In genomic region chr14:25828562-25828961, GRCh38 we compare ENCODE assay signal across 24 cellular contexts.
"Had no signal": no experiment of that assay in that cellular context is flagged by ENCODE, and none has a peak within 500 bp of the region (broad histone marks: within the 10 kb centered on the region; RNA-seq: fewer than 3 reads in every experiment).

No MANE protein-coding gene starts in this region.

- H3K9me3 ChIP-seq: colonic mucosa, esophagus muscularis mucosa, esophagus squamous epithelium, gastrocnemius medialis, gastroesophageal sphincter, heart left ventricle, heart right ventricle had no signal

- H3K36me3 ChIP-seq: colonic mucosa, esophagus muscularis mucosa, esophagus squamous epithelium, gastrocnemius medialis, gastroesophageal sphincter, heart left ventricle, heart right ventricle had no signal

- H3K4me3 ChIP-seq: colonic mucosa, coronary artery, dorsolateral prefrontal cortex, esophagus muscularis mucosa, esophagus squamous epithelium, gastrocnemius medialis, gastroesophageal sphincter, heart left ventricle, heart right ventricle had no signal

- DNase-seq: colonic mucosa; cortex of kidney; dermis blood vessel endothelial cell; dorsolateral prefrontal cortex; effector CD4-positive, alpha-beta T cell; effector CD8-positive, alpha-beta T cell; effector memory CD4-positive, alpha-beta T cell; effector memory CD8-positive, alpha-beta T cell; endodermal cell; erythroblast; esophagus squamous epithelium; foreskin fibroblast; foreskin keratinocyte; foreskin melanocyte; gastrocnemius medialis; glutamatergic neuron; head of caudate nucleus; heart left ventricle; heart right ventricle had no signal

- H3K27ac ChIP-seq: colonic mucosa, coronary artery, dorsolateral prefrontal cortex, epithelial cell of prostate, esophagus muscularis mucosa, esophagus squamous epithelium, foreskin keratinocyte, gastrocnemius medialis, gastroesophageal sphincter, heart left ventricle, heart right ventricle had no signal

- H3K4me1 ChIP-seq: colonic mucosa, esophagus muscularis mucosa, esophagus squamous epithelium, foreskin keratinocyte, gastrocnemius medialis, gastroesophageal sphincter, heart left ventricle, heart right ventricle had no signal

- ATAC-seq: effector memory CD8-positive, alpha-beta T cell; esophagus mucosa; foreskin keratinocyte; gastrocnemius medialis; gastroesophageal sphincter; heart left ventricle; heart right ventricle had no signal

- H3K27me3 ChIP-seq: colonic mucosa, dorsolateral prefrontal cortex, esophagus muscularis mucosa, esophagus squamous epithelium, foreskin keratinocyte, gastrocnemius medialis, gastroesophageal sphincter, heart left ventricle, heart right ventricle had no signal
